ENCODE assay signal across 10 cellular contexts in genomic region chr15:50055333-50056278, GRCh38.
A peak's percentile ranks its signal among the peaks of the same experiment; 100 is the strongest.
DNase-seq lines count a peak whose midpoint lies in the region; ATAC-seq and TF ChIP-seq lines count a peak whose summit lies in the region.
"Had no signal": no experiment of that assay in that cellular context is flagged by ENCODE, and none has a peak within 500 bp of the region (broad histone marks: within the 10 kb centered on the region; RNA-seq: fewer than 3 reads in every experiment).

No MANE protein-coding gene starts in this region.

- no peaks in the 10 kb centered on the region for H3K27me3 ChIP-seq in lower lobe of right lung (ENCODE audit: low read depth)
- H3K27me3 ChIP-seq in vagina: no peaks in the 10 kb centered on the region

- no peaks in the 10 kb centered on the region for H3K9me3 ChIP-seq in lower lobe of right lung
- H3K9me3 ChIP-seq in vagina: no peaks in the 10 kb centered on the region

- in situ Hi-C loops in astrocyte of the spinal cord (cut with HindIII; ENCODE audit: low sequenced_read_pairs): no loop called here

- DNase-seq in Kasumi-1 (lab: John Stamatoyannopoulos, UW) (peak; percentile 61 to 72), astrocyte of the spinal cord (ENCODE audit: low read depth, low spot score) (peak; percentile 81), lower lobe of right lung (no peak), vagina (ENCODE audit: extremely low spot score in 2 of 2) (no peak)
- DNase-seq in stimulated activated CD4-positive, alpha-beta T cell treated with anti-CD3 and anti-CD28 coated beads, Interleukin-1b, Interleukin-23, amount 100 ng/mL, for 48 hours: no peak
- DNase-seq: activated T-cell treated with anti-CD3 and anti-CD28 coated beads for 4 hours; Karpas-422; stimulated activated naive CD4-positive, alpha-beta T cell had no signal

- H3K4me3 ChIP-seq in astrocyte of the spinal cord (ENCODE audit: low read depth, low read length) (no peak overlapping the region), lower lobe of right lung (no peak overlapping the region), vagina (peak overlapping the region in 1 of 2 donors; percentile 16)

- no peak for TF ChIP-seq CTCF in astrocyte of the spinal cord (IDR thresholded peaks at IDR 0.05; ENCODE audit: low read depth, low read length)
- TF ChIP-seq CTCF in lower lobe of right lung (IDR thresholded peaks at IDR 0.05): no peak
- no peak for TF ChIP-seq CTCF in vagina (IDR thresholded peaks at IDR 0.05)

- peak overlapping the region; percentile 46 for H3K27ac ChIP-seq in lower lobe of right lung
- H3K27ac ChIP-seq in vagina: peak overlapping the region; percentile 52

- TF ChIP-seq POLR2A in vagina (IDR thresholded peaks at IDR 0.05): no peak

- peaks cover 17% of the 10 kb centered on the region for H3K4me1 ChIP-seq in lower lobe of right lung
- H3K4me1 ChIP-seq in vagina: peaks cover 6% of the 10 kb centered on the region

- ATAC-seq in lower lobe of right lung: peak; percentile 51 to 64
- no peak for ATAC-seq in HG03520 (IDR thresholded peaks at IDR 0.05; ENCODE audit: unreplicated experiment)
- ATAC-seq in HG03108 (IDR thresholded peaks at IDR 0.05; ENCODE audit: unreplicated experiment): no peak

- intact Hi-C loops in lower lobe of right lung (cut with DNase I) (no loop called here), vagina (cut with DNase I) (loop anchor here (10.0 kb wide), 2 partner anchors 151 to 631 kb away; partner anchors contain the start of gene FGF7)

- H3K36me3 ChIP-seq in lower lobe of right lung: no peaks in the 10 kb centered on the region
- no peaks in the 10 kb centered on the region for H3K36me3 ChIP-seq in vagina

Comparison
In these comparisons a context has a peak if more than half of its experiments do, and no peak if none do; other contexts are left out.
1. DNase-seq: peak in Kasumi-1 (2 of 2) and astrocyte of the spinal cord (single experiment); none in lower lobe of right lung (single experiment), vagina (0 of 2) and stimulated activated CD4-positive, alpha-beta T cell treated with anti-CD3 and anti-CD28 coated beads, Interleukin-1b, Interleukin-23, amount 100 ng/mL, for 48 hours (single experiment).
2. ATAC-seq: peak in lower lobe of right lung (2 of 2); none in HG03520 (single experiment) and HG03108 (single experiment).